In the genomic region with DNA sequence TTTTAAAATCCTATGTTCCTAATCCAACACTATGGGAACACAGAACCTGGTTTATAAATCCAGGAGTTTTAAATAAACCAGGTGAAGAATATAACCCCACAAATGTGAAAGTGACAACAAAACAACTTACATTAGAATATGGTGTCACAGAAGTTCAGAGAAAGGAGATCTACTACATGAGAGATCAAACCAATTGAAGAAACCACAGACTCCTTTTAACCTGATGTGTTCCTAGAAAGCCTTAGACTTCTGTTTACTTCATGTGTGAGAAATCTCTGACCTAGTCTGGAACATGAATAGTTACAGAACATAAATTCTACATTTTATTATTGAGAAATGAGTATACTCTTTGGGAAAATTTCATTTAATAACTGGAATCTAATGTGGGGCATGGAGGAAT, we compare ENCODE assay signal across 15 cellular contexts.
A peak's percentile ranks its signal among the peaks of the same experiment; 100 is the strongest.
DNase-seq lines count a peak whose midpoint lies in the region; ATAC-seq and TF ChIP-seq lines count a peak whose summit lies in the region.
"Had no signal": no experiment of that assay in that cellular context is flagged by ENCODE, and none has a peak within 500 bp of the region (broad histone marks: within the 10 kb centered on the region; RNA-seq: fewer than 3 reads in every experiment).

No MANE protein-coding gene starts in this region.

- POLR2A ChIA-PET in naive thymus-derived CD8-positive, alpha-beta T cell (lab: Charles Lee): no interaction called here

- intact Hi-C loops in spleen (cut with DNase I; ENCODE audit: low total_unique reads): no loop called here

- no peaks in the 10 kb centered on the region for H3K36me3 Mint-ChIP-seq in activated T-cell treated with anti-CD3 and anti-CD28 coated beads, Interleukin-2, amount 50 U/mL, for 72 hours (ENCODE audit: insufficient read depth in 2 of 2)
- no peaks in the 10 kb centered on the region for H3K36me3 Mint-ChIP-seq in naive thymus-derived CD8-positive, alpha-beta T cell
- H3K36me3 Mint-ChIP-seq: CD4-positive, CD25-positive, alpha-beta regulatory T cell had no signal

- no peaks in the 10 kb centered on the region for H3K36me3 ChIP-seq in SK-N-MC (ENCODE audit: insufficient read depth, low read length)
- no peaks in the 10 kb centered on the region for H3K36me3 ChIP-seq in spleen
- H3K36me3 ChIP-seq: BE2C, HAP-1 had no signal

- no peaks in the 10 kb centered on the region for H3K27me3 ChIP-seq in spleen (replicated peaks in 1 of 7)
- H3K27me3 ChIP-seq: BE2C had no signal

- no peaks in the 10 kb centered on the region for H3K27me3 Mint-ChIP-seq in activated T-cell treated with anti-CD3 and anti-CD28 coated beads, Interleukin-2, amount 50 U/mL, for 72 hours (ENCODE audit: low read depth)
- H3K27me3 Mint-ChIP-seq in naive thymus-derived CD8-positive, alpha-beta T cell: peaks cover 3 to 8% (median 5%) of the 10 kb centered on the region in 5 donors
- H3K27me3 Mint-ChIP-seq: CD4-positive, CD25-positive, alpha-beta regulatory T cell had no signal

- no peaks in the 10 kb centered on the region for H3K9me3 Mint-ChIP-seq in activated T-cell treated with anti-CD3 and anti-CD28 coated beads, Interleukin-2, amount 50 U/mL, for 72 hours
- peaks cover 0 to 2% (median 0%) of the 10 kb centered on the region in 9 donors for H3K9me3 Mint-ChIP-seq in naive thymus-derived CD8-positive, alpha-beta T cell

- TF ChIP-seq POLR2A in spleen (IDR thresholded peaks at IDR 0.05): no peak

- ATAC-seq in activated T-cell treated with anti-CD3 and anti-CD28 coated beads, Interleukin-2, amount 50 U/mL, for 72 hours (replicated peaks in 1 of 2): peak; percentile 34 to 36
- peak in 1 of 2 donors; percentile 62 for ATAC-seq in naive thymus-derived CD8-positive, alpha-beta T cell

- no peak overlapping the region for H3K27ac Mint-ChIP-seq in activated T-cell treated with anti-CD3 and anti-CD28 coated beads, Interleukin-2, amount 50 U/mL, for 72 hours
- H3K27ac Mint-ChIP-seq in naive thymus-derived CD8-positive, alpha-beta T cell: peak overlapping the region in 1 of 10 donors; percentile 19
- H3K27ac Mint-ChIP-seq: CD4-positive, CD25-positive, alpha-beta regulatory T cell had no signal

- H3K4me3 Mint-ChIP-seq in activated T-cell treated with anti-CD3 and anti-CD28 coated beads, Interleukin-2, amount 50 U/mL, for 72 hours: no peak overlapping the region
- H3K4me3 Mint-ChIP-seq in naive thymus-derived CD8-positive, alpha-beta T cell: peak overlapping the region in 6 of 10 donors; percentile 2 to 48 (median 12)
- H3K4me3 Mint-ChIP-seq: CD4-positive, CD25-positive, alpha-beta regulatory T cell had no signal

- H3K4me3 ChIP-seq in Jurkat, Clone E6-1 (ENCODE audit: low read length): no peak overlapping the region
- no peak overlapping the region for H3K4me3 ChIP-seq in SK-N-MC
- H3K4me3 ChIP-seq in spleen: no peak overlapping the region
- H3K4me3 ChIP-seq: GM23248, HAP-1 had no signal

- H3K4me1 ChIP-seq in spleen: no peaks in the 10 kb centered on the region
- H3K4me1 ChIP-seq: Caco-2, HAP-1 had no signal

- no peak overlapping the region for H3K9ac ChIP-seq in SK-N-MC (ENCODE audit: insufficient read length)
- H3K9ac ChIP-seq: GM23248 had no signal

- peaks cover 8% of the 10 kb centered on the region for H3K4me1 Mint-ChIP-seq in activated T-cell treated with anti-CD3 and anti-CD28 coated beads, Interleukin-2, amount 50 U/mL, for 72 hours (ENCODE audit: low read depth)
- H3K4me1 Mint-ChIP-seq in naive thymus-derived CD8-positive, alpha-beta T cell: peaks cover 4 to 18% (median 15%) of the 10 kb centered on the region in 4 donors

- DNase-seq in activated T-cell treated with anti-CD3 and anti-CD28 coated beads, Interleukin-2, amount 50 U/mL, for 72 hours: no peak
- DNase-seq in activated T-cell treated with anti-CD3 and anti-CD28 coated beads, Interleukin-2, amount 50 U/mL, for 1 hour: no peak
- peak; percentile 66 for DNase-seq in Jurkat, Clone E6-1 (ENCODE audit: low read depth, low spot score)
- no peak for DNase-seq in SK-N-MC (ENCODE audit: low read depth, low spot score)
- DNase-seq in naive thymus-derived CD8-positive, alpha-beta T cell: peak in 2 of 10 donors; percentile 20 to 31
- no peak for DNase-seq in mucosa of gallbladder (ENCODE audit: low spot score)
- DNase-seq in spleen: no peak
- DNase-seq: ACHN, BE2C, C1 segment of cervical spinal cord, Caco-2, GDM1, GM23248 had no signal

- H3K27ac ChIP-seq in SK-N-MC: peak overlapping the region; percentile 44; the same call in 1 of the 2 replicates
- H3K27ac ChIP-seq in spleen: no peak overlapping the region
- H3K27ac ChIP-seq: GM23248 had no signal

- H3K9me3 ChIP-seq in SK-N-MC (ENCODE audit: low read depth, low read length) (no peaks in the 10 kb centered on the region), spleen (no peaks in the 10 kb centered on the region)
- H3K9me3 ChIP-seq: BE2C, Caco-2, HAP-1 had no signal

- no peak for TF ChIP-seq CTCF in spleen (IDR thresholded peaks at IDR 0.05 in 8 of 11, conservative IDR thresholded peaks at IDR 0.05 in 3 of 11)

Comparison
In these comparisons a context has a peak if more than half of its experiments do, and no peak if none do; other contexts are left out.
1. H3K4me3 Mint-ChIP-seq: peak in naive thymus-derived CD8-positive, alpha-beta T cell (6 of 10); none in activated T-cell treated with anti-CD3 and anti-CD28 coated beads, Interleukin-2, amount 50 U/mL, for 72 hours (0 of 2).